Comparison of ENCODE assay signal across 24 cellular contexts in genomic region chr9:92253656-92254055, GRCh38. TPM values are rescaled to one million over a fixed set of nuclear protein-coding genes. Genes with fewer than 3 reads are reported as not detected.
DNase-seq lines count a peak whose midpoint lies in the region; ATAC-seq and TF ChIP-seq lines count a peak whose summit lies in the region.
"Had no signal": no experiment of that assay in that cellular context is flagged by ENCODE, and none has a peak within 500 bp of the region (broad histone marks: within the 10 kb centered on the region; RNA-seq: fewer than 3 reads in every experiment).

No MANE protein-coding gene starts in this region.

- H3K27ac ChIP-seq in Panc1 (ENCODE audit: low read length) (no peak overlapping the region), endodermal cell (ENCODE audit: low read depth, low read length) (no peak overlapping the region), body of pancreas (no peak overlapping the region)
- H3K27ac ChIP-seq: HL-60 had no signal

- 89 to 94% methylated on average over 3 to 4 of the region's 4 CpGs for WGBS in endodermal cell (ENCODE audit: insufficient coverage in 1 of 2, insufficient read length in 1 of 2), 2 experiments
- 66 to 74% methylated on average over 4 of the region's 4 CpGs for WGBS in body of pancreas, 2 donors

- no peak overlapping the region for H3K9ac ChIP-seq in endodermal cell (ENCODE audit: extremely low read depth, low read length, poor library complexity, severe bottlenecking)

- in situ Hi-C loops in Panc1 (cut with HindIII; ENCODE audit: low pct_unique_long_range_greater_than_20kb, low sequenced_read_pairs), result no loop called here

- peaks cover 53% of the 10 kb centered on the region for H3K36me3 ChIP-seq in Panc1 (ENCODE audit: control insufficient read depth, insufficient read depth, low read length)
- peaks cover 96% of the 10 kb centered on the region for H3K36me3 ChIP-seq in endodermal cell (ENCODE audit: control insufficient read depth, insufficient read depth, low read length)
- H3K36me3 ChIP-seq in body of pancreas (replicated peaks in 1 of 2; ENCODE audit: insufficient read depth in 1 of 2, low read depth in 2 of 2), result peaks cover 28 to 63% of the 10 kb centered on the region in 2 donors

- CTCF ChIA-PET in activated CD4-positive, alpha-beta T cell treated with anti-CD3 and anti-CD28 coated beads, Interleukin-2, amount 10 ng/mL, durations not matched to agents 7 days and 5 days (lab: Charles Lee), result no interaction called here
- CTCF ChIA-PET in Panc1 (lab: Charles Lee), result no interaction called here

- TSS peak; percentile 39 for BruUV-seq in Panc1 (replicated peaks; lab: Mats Ljungman, UMichigan)

- no peak overlapping the region for H3K4me3 ChIP-seq in Panc1 (ENCODE audit: low read depth in 2 of 2, low read length in 2 of 2)
- H3K4me3 ChIP-seq in endodermal cell (ENCODE audit: low read length), result no peak overlapping the region
- H3K4me3 ChIP-seq in body of pancreas, result no peak overlapping the region
- H3K4me3 ChIP-seq: HAP-1 had no signal

- ATAC-seq in Panc1 (no peak), body of pancreas (no peak)
- no peak for ATAC-seq in stimulated activated effector memory CD8-positive, alpha-beta T cell treated with anti-CD3 and anti-CD28 coated beads, Interleukin-12 subunit alpha, Interleukin-12 subunit beta, amount 100 ng/mL, for 72 hours
- no peak for ATAC-seq in activated naive CD8-positive, alpha-beta T cell treated with anti-CD3 and anti-CD28 coated beads, Interleukin-2, amount 50 U/mL, for 24 hours

- H3K27me3 Mint-ChIP-seq in activated CD4-positive, alpha-beta T cell treated with anti-CD3 and anti-CD28 coated beads, Interleukin-2, amount 10 ng/mL, durations not matched to agents 7 days and 5 days, result no peaks in the 10 kb centered on the region
- H3K27me3 Mint-ChIP-seq in endodermal cell (ENCODE audit: insufficient read depth) (no peaks in the 10 kb centered on the region), type B pancreatic cell (no peaks in the 10 kb centered on the region)
- no peaks in the 10 kb centered on the region for H3K27me3 Mint-ChIP-seq in activated naive CD8-positive, alpha-beta T cell treated with anti-CD3 and anti-CD28 coated beads, Interleukin-2, amount 50 U/mL, for 24 hours
- H3K27me3 Mint-ChIP-seq: CD8-positive, alpha-beta memory T cell had no signal

- no peak for TF ChIP-seq POLR2A in body of pancreas (IDR thresholded peaks at IDR 0.05)

- peak overlapping the region; percentile 25 for H3K27ac Mint-ChIP-seq in activated CD4-positive, alpha-beta T cell treated with anti-CD3 and anti-CD28 coated beads, Interleukin-2, amount 10 ng/mL, durations not matched to agents 7 days and 5 days
- H3K27ac Mint-ChIP-seq in endodermal cell (peak overlapping the region; percentile 67), type B pancreatic cell (no peak overlapping the region)
- H3K27ac Mint-ChIP-seq in stimulated activated effector memory CD8-positive, alpha-beta T cell treated with anti-CD3 and anti-CD28 coated beads, Interleukin-12 subunit alpha, Interleukin-12 subunit beta, amount 100 ng/mL, for 72 hours, result peak overlapping the region; percentile 50
- H3K27ac Mint-ChIP-seq in activated naive CD8-positive, alpha-beta T cell treated with anti-CD3 and anti-CD28 coated beads, Interleukin-2, amount 50 U/mL, for 24 hours, result no peak overlapping the region

- TF ChIP-seq CTCF in Panc1 (IDR thresholded peaks at IDR 0.05) (no peak), endodermal cell (conservative IDR thresholded peaks at IDR 0.05) (no peak), type B pancreatic cell (conservative IDR thresholded peaks at IDR 0.05) (no peak), body of pancreas (IDR thresholded peaks at IDR 0.05) (no peak)

- no peaks in the 10 kb centered on the region for H3K27me3 ChIP-seq in Panc1 (ENCODE audit: control insufficient read depth, insufficient read depth, low read length)
- H3K27me3 ChIP-seq in endodermal cell (ENCODE audit: control insufficient read depth, insufficient read depth, low read length, poor library complexity, severe bottlenecking), result no peaks in the 10 kb centered on the region
- no peaks in the 10 kb centered on the region for H3K27me3 ChIP-seq in body of pancreas

- POLR2A ChIA-PET in activated CD4-positive, alpha-beta T cell treated with anti-CD3 and anti-CD28 coated beads, Interleukin-2, amount 10 ng/mL, durations not matched to agents 7 days and 5 days (lab: Charles Lee), result no interaction called here
- POLR2A ChIA-PET in Panc1 (lab: Charles Lee), result no interaction called here

- no peaks in the 10 kb centered on the region for H3K9me3 Mint-ChIP-seq in activated CD4-positive, alpha-beta T cell treated with anti-CD3 and anti-CD28 coated beads, Interleukin-2, amount 10 ng/mL, durations not matched to agents 7 days and 5 days
- H3K9me3 Mint-ChIP-seq in endodermal cell (no peaks in the 10 kb centered on the region), type B pancreatic cell (no peaks in the 10 kb centered on the region)
- no peaks in the 10 kb centered on the region for H3K9me3 Mint-ChIP-seq in stimulated activated effector memory CD8-positive, alpha-beta T cell treated with anti-CD3 and anti-CD28 coated beads, Interleukin-12 subunit alpha, Interleukin-12 subunit beta, amount 100 ng/mL, for 72 hours
- H3K9me3 Mint-ChIP-seq in activated naive CD8-positive, alpha-beta T cell treated with anti-CD3 and anti-CD28 coated beads, Interleukin-2, amount 50 U/mL, for 24 hours, result no peaks in the 10 kb centered on the region
- H3K9me3 Mint-ChIP-seq: CD8-positive, alpha-beta memory T cell had no signal

- DNase-seq in activated CD4-positive, alpha-beta T cell treated with anti-CD3 and anti-CD28 coated beads, Interleukin-2, amount 10 ng/mL, durations not matched to agents 7 days and 5 days, result no peak
- DNase-seq in activated CD4-positive, alpha-beta T cell treated with anti-CD3 and anti-CD28 coated beads for 4 hours, result no peak
- DNase-seq in Panc1 (ENCODE audit: low read depth, low spot score) (no peak), endodermal cell (no peak), type B pancreatic cell (ENCODE audit: extremely low spot score, unreplicated experiment) (no peak), body of pancreas (no peak)
- no peak for DNase-seq in stimulated activated effector memory CD8-positive, alpha-beta T cell treated with anti-CD3 and anti-CD28 coated beads, Interleukin-12 subunit alpha, Interleukin-12 subunit beta, amount 100 ng/mL, for 72 hours (ENCODE audit: low spot score in 2 of 2)
- DNase-seq in activated naive CD8-positive, alpha-beta T cell treated with anti-CD3 and anti-CD28 coated beads, Interleukin-2, amount 50 U/mL, for 24 hours, result no peak
- DNase-seq: 8988T; AML-193; C1 segment of cervical spinal cord; Calu3; CD8-positive, alpha-beta memory T cell; DMS153; KG1; NCI-H1092 treated with DMSO at 0.1 percent for 48 hours; NCI-H1694; NCI-H2081; NCI-H446; NCI-H526; OCI-M1; SHP77 had no signal

- H3K4me3 Mint-ChIP-seq in activated CD4-positive, alpha-beta T cell treated with anti-CD3 and anti-CD28 coated beads, Interleukin-2, amount 10 ng/mL, durations not matched to agents 7 days and 5 days, result no peak overlapping the region
- H3K4me3 Mint-ChIP-seq in endodermal cell (no peak overlapping the region), type B pancreatic cell (no peak overlapping the region)
- H3K4me3 Mint-ChIP-seq in stimulated activated effector memory CD8-positive, alpha-beta T cell treated with anti-CD3 and anti-CD28 coated beads, Interleukin-12 subunit alpha, Interleukin-12 subunit beta, amount 100 ng/mL, for 72 hours, result no peak overlapping the region
- no peak overlapping the region for H3K4me3 Mint-ChIP-seq in activated naive CD8-positive, alpha-beta T cell treated with anti-CD3 and anti-CD28 coated beads, Interleukin-2, amount 50 U/mL, for 24 hours
- H3K4me3 Mint-ChIP-seq: CD8-positive, alpha-beta memory T cell had no signal

- peaks cover 57% of the 10 kb centered on the region for H3K36me3 Mint-ChIP-seq in activated CD4-positive, alpha-beta T cell treated with anti-CD3 and anti-CD28 coated beads, Interleukin-2, amount 10 ng/mL, durations not matched to agents 7 days and 5 days (ENCODE audit: low read depth)
- H3K36me3 Mint-ChIP-seq in endodermal cell (ENCODE audit: low read depth), result peaks cover 84% of the 10 kb centered on the region
- H3K36me3 Mint-ChIP-seq in stimulated activated effector memory CD8-positive, alpha-beta T cell treated with anti-CD3 and anti-CD28 coated beads, Interleukin-12 subunit alpha, Interleukin-12 subunit beta, amount 100 ng/mL, for 72 hours, result peaks cover 100% of the 10 kb centered on the region
- peaks cover 22% of the 10 kb centered on the region for H3K36me3 Mint-ChIP-seq in type B pancreatic cell
- peaks cover 73% of the 10 kb centered on the region for H3K36me3 Mint-ChIP-seq in activated naive CD8-positive, alpha-beta T cell treated with anti-CD3 and anti-CD28 coated beads, Interleukin-2, amount 50 U/mL, for 24 hours (ENCODE audit: low read depth)

- no peaks in the 10 kb centered on the region for H3K9me3 ChIP-seq in Panc1 (ENCODE audit: control insufficient read depth, insufficient read depth, low read depth, low read length)
- H3K9me3 ChIP-seq in endodermal cell (ENCODE audit: control insufficient read depth, low read length), result no peaks in the 10 kb centered on the region
- no peaks in the 10 kb centered on the region for H3K9me3 ChIP-seq in body of pancreas
- H3K9me3 ChIP-seq: HAP-1 had no signal

- H3K4me1 ChIP-seq in Panc1 (ENCODE audit: control insufficient read depth, insufficient read depth, low read length) (no peaks in the 10 kb centered on the region), endodermal cell (ENCODE audit: control insufficient read depth, insufficient read depth, low read length) (no peaks in the 10 kb centered on the region), body of pancreas (no peaks in the 10 kb centered on the region)
- H3K4me1 ChIP-seq: HAP-1 had no signal

- H3K4me1 Mint-ChIP-seq in activated CD4-positive, alpha-beta T cell treated with anti-CD3 and anti-CD28 coated beads, Interleukin-2, amount 10 ng/mL, durations not matched to agents 7 days and 5 days, result no peaks in the 10 kb centered on the region
- H3K4me1 Mint-ChIP-seq in endodermal cell (no peaks in the 10 kb centered on the region), type B pancreatic cell (ENCODE audit: unreplicated experiment) (no peaks in the 10 kb centered on the region)
- no peaks in the 10 kb centered on the region for H3K4me1 Mint-ChIP-seq in stimulated activated effector memory CD8-positive, alpha-beta T cell treated with anti-CD3 and anti-CD28 coated beads, Interleukin-12 subunit alpha, Interleukin-12 subunit beta, amount 100 ng/mL, for 72 hours
- no peaks in the 10 kb centered on the region for H3K4me1 Mint-ChIP-seq in activated naive CD8-positive, alpha-beta T cell treated with anti-CD3 and anti-CD28 coated beads, Interleukin-2, amount 50 U/mL, for 24 hours

- intact Hi-C loops in Panc1 (cut with micrococcal nuclease; ENCODE audit: unreplicated experiment), result no loop called here
- intact Hi-C loops in body of pancreas (cut with DNase I), result no loop called here

RNA-seq across cellular contexts. Expression of gene IARS1, which starts 39.8 kb away (rescaled TPM):
- 100 to 1,000 TPM; 123 to 128 TPM for total RNA-seq in activated CD4-positive, alpha-beta T cell treated with anti-CD3 and anti-CD28 coated beads, Interleukin-2, amount 10 ng/mL, durations not matched to agents 7 days and 5 days
- total RNA-seq in Panc1 (2021; ENCODE audit: unreplicated experiment), result 116 TPM
- polyA plus RNA-seq in Panc1 (2012; ENCODE audit: insufficient read length), result 83.2 TPM
- total RNA-seq in endodermal cell, result 100 to 1,000 TPM; 170 to 173 TPM
- 134 TPM for polyA plus RNA-seq in endodermal cell (2013, experiment 1 of 2)
- 112 TPM for polyA plus RNA-seq in endodermal cell (2013, experiment 2 of 2)
- 125 and 143 TPM in 2 replicates for total RNA-seq in type B pancreatic cell (ENCODE audit: low replicate concordance)
- 10 to 100 TPM; 45.1 to 68.6 TPM for total RNA-seq in body of pancreas

Comparison
In these comparisons a context has a peak if more than half of its experiments do, and no peak if none do; other contexts are left out.
1. H3K27ac Mint-ChIP-seq: peak in activated CD4-positive, alpha-beta T cell treated with anti-CD3 and anti-CD28 coated beads, Interleukin-2, amount 10 ng/mL, durations not matched to agents 7 days and 5 days (single experiment), endodermal cell (single experiment) and stimulated activated effector memory CD8-positive, alpha-beta T cell treated with anti-CD3 and anti-CD28 coated beads, Interleukin-12 subunit alpha, Interleukin-12 subunit beta, amount 100 ng/mL, for 72 hours (single experiment); none in type B pancreatic cell (single experiment) and activated naive CD8-positive, alpha-beta T cell treated with anti-CD3 and anti-CD28 coated beads, Interleukin-2, amount 50 U/mL, for 24 hours (single experiment).